ENCODE assay signal across 8 cellular contexts in the genomic region with DNA sequence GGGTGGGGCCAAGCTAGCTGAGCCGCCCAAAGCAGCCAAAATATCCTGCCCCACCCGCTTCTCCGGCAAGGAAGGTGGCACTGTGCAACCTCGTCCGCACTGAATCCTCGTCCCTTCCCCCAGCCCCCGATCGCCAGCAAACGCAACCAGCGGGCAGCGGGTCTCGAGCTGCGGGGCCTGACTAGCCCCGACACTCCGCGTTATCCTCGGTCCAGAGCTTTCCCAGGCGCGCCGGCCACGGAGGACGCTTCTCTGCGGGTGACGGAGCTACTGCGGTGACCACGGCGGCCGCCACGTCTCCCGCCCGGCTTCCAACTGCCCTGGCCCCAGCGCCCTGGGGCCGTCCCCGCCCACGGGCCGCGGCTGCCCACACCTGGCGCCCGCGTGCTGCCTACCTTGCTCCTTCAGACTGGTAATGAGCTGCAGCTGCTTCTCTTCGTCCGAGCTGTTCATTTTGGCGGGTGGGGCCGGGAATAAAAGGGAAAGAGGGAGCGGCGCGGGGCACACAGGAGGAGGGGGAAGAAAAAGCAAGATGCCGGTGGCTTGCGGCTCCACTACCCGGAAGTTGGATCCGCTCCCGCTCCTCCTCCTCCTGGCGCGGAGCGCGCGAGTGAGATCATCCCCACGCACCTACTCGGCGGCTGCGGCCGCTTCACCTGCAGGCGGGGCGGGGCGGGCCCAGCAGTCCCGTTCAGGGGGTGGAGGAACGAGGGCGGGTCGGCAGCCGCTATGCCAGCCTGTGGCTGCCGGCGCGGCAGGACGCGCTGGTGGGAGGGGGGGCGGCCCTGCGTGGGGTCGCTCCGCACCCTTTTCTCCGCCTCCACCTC. TPM values are rescaled to one million over a fixed set of nuclear protein-coding genes. Genes with fewer than 3 reads are reported as not detected.
DNase-seq lines count a peak whose midpoint lies in the region; ATAC-seq, FAIRE-seq and TF ChIP-seq lines count a peak whose summit lies in the region.

Gene SHTN1, minus strand, starts transcription at position 561 of the 827 bp plus-strand sequence. Its CDS starts 108 bp downstream, at position 453.

- peak within 1 kb of the TSS; percentile 84 to 97 for H3K27ac ChIP-seq in prostate gland

- ATAC-seq in GM21515 (IDR thresholded peaks at IDR 0.05; ENCODE audit: unreplicated experiment), result peak; percentile 54

- no peaks in the 10 kb centered on the region for H3K4me1 ChIP-seq in prostate gland (replicated peaks)

- FAIRE-seq in RCC 7860 (lab: Jason Lieb, UNC), result no peak

- intact Hi-C loops in prostate gland (cut with DNase I), result no loop called here

- DNase-seq in D341Med (ENCODE audit: low spot score) (peak; percentile 70), RCC 7860 (ENCODE audit: low spot score) (peak; percentile 67), astrocyte of the cerebellum (ENCODE audit: low read depth) (peak; percentile 19), hepatic stellate cell (ENCODE audit: low spot score) (peak; percentile 4), prostate gland (ENCODE audit: low spot score) (peak; percentile 87)
- DNase-seq in Jurkat, Clone E6-1 (ENCODE audit: low read depth, low spot score), result peak; percentile 45
- DNase-seq in NK-92 treated with Interleukin-12 subunit alpha and Interleukin-12 subunit beta, amount 100 ng/mL, for 24 hours (lab: John Stamatoyannopoulos, UW), result no peak

- TF ChIP-seq CTCF in astrocyte of the cerebellum (IDR thresholded peaks at IDR 0.05; ENCODE audit: low read depth, low read length, missing control alignments), result no peak
- peak in 1 of 4 experiments; percentile 3 for TF ChIP-seq CTCF in prostate gland (IDR thresholded peaks at IDR 0.05)

- H3K4me3 ChIP-seq in Jurkat, Clone E6-1 (ENCODE audit: low read length), result peak within 1 kb of the TSS; percentile 61
- peak within 1 kb of the TSS; percentile 78 for H3K4me3 ChIP-seq in astrocyte of the cerebellum (ENCODE audit: low read depth, low read length)
- H3K4me3 ChIP-seq in prostate gland, result peak within 1 kb of the TSS; percentile 57 to 84

- H3K36me3 ChIP-seq in prostate gland, result no peaks in the 10 kb centered on the region

- no peaks in the 10 kb centered on the region for H3K27me3 ChIP-seq in prostate gland (replicated peaks; ENCODE audit: insufficient read depth)

- in situ Hi-C loops in astrocyte of the cerebellum (cut with HindIII; ENCODE audit: low sequenced_read_pairs), result no loop called here

- H3K9me3 ChIP-seq in prostate gland, result no peaks in the 10 kb centered on the region

- under 1% methylated on average over 70 of the region's 80 CpGs for WGBS in prostate gland

- TF ChIP-seq POLR2A in prostate gland (IDR thresholded peaks at IDR 0.05), result peak; percentile 24

RNA-seq across cellular contexts. Expression of gene SHTN1, which starts in this region (rescaled TPM):
- polyA plus RNA-seq in Jurkat, Clone E6-1 (2012; ENCODE audit: insufficient read depth, insufficient read length), result 6.6 TPM
- 10 to 100 TPM; 19.7 to 45.8 TPM for total RNA-seq in prostate gland
